In genomic region chr3:64103131-64103530, GRCh38 we compare ENCODE assay signal across 27 cellular contexts.
"Had no signal": no experiment of that assay in that cellular context is flagged by ENCODE, and none has a peak within 500 bp of the region (broad histone marks: within the 10 kb centered on the region; RNA-seq: fewer than 3 reads in every experiment).

No MANE protein-coding gene starts in this region.

- H3K36me3 ChIP-seq: neutrophil, right lobe of liver had no signal

- H3K27ac ChIP-seq: neutrophil, pancreas, psoas muscle, right lobe of liver, sigmoid colon, stomach, thoracic aorta, thyroid gland, upper lobe of left lung, vagina had no signal

- DNase-seq: natural killer cell; nephron progenitor cell; nucleus accumbens; pancreas; psoas muscle; right cardiac atrium; right lobe of liver; sigmoid colon; small intestine; stimulated activated CD4-positive, alpha-beta T cell treated with anti-CD3 and anti-CD28 coated beads, Interleukin-15, amount 100 ng/mL, for 24 hours; stimulated activated CD4-positive, alpha-beta T cell treated with anti-CD3 and anti-CD28 coated beads, Interleukin-2, amount 100 ng/mL, for 24 hours; stimulated activated CD4-positive, alpha-beta T cell treated with anti-CD3 and anti-CD28 coated beads, Interleukin-2, amount 100 ng/mL, for 48 hours; stimulated activated CD4-positive, alpha-beta T cell treated with anti-CD3 and anti-CD28 coated beads, Interleukin-4, amount 100 ng/mL, for 24 hours; stimulated activated naive B cell treated with anti-CD40 and anti-IgM and Interleukin-4, amounts not matched to agents 10 μg/mL and 1 μg/mL and 100 μg/mL, for 72 hours; stimulated activated naive CD4-positive, alpha-beta T cell treated with Interleukin-2 at 50 U/mL for 16 hours; stomach; thyroid gland; trophoblast cell; upper lobe of left lung had no signal

- H3K4me3 ChIP-seq: pancreas, psoas muscle, right lobe of liver, sigmoid colon, stomach, thoracic aorta, thyroid gland, tibial nerve, upper lobe of left lung, vagina had no signal

- ATAC-seq: natural killer cell; pancreas; psoas muscle; right cardiac atrium; right lobe of liver; stimulated activated effector memory CD8-positive, alpha-beta T cell treated with anti-CD3 and anti-CD28 coated beads, Interleukin-12 subunit alpha, Interleukin-12 subunit beta, amount 100 ng/mL, for 72 hours; stimulated activated naive B cell treated with anti-CD40 and anti-IgM and Interleukin-4, amounts not matched to agents 10 μg/mL and 1 μg/mL and 100 μg/mL, for 72 hours had no signal

- FAIRE-seq: pancreas, small intestine, urothelium cell line had no signal

- H3K4me3 Mint-ChIP-seq: natural killer cell; nephron progenitor cell; neural crest cell; stimulated activated effector memory CD8-positive, alpha-beta T cell treated with anti-CD3 and anti-CD28 coated beads, Interleukin-12 subunit alpha, Interleukin-12 subunit beta, amount 100 ng/mL, for 72 hours; stimulated activated naive B cell treated with anti-CD40 and anti-IgM and Interleukin-4, amounts not matched to agents 10 μg/mL and 1 μg/mL and 100 μg/mL, for 72 hours; stimulated activated naive CD8-positive, alpha-beta T cell treated with anti-CD3 and anti-CD28 coated beads, Interleukin-15, Interleukin-2, amounts not matched to agents 100 ng/mL and 50 ng/mL, for 24 hours had no signal

- H3K4me1 ChIP-seq: pancreas, psoas muscle, right lobe of liver, upper lobe of left lung had no signal

- H3K27me3 ChIP-seq: neutrophil, pancreas, right lobe of liver, sigmoid colon, stomach, thyroid gland, tibial nerve, upper lobe of left lung, vagina had no signal

- H3K4me1 Mint-ChIP-seq: natural killer cell; stimulated activated effector memory CD8-positive, alpha-beta T cell treated with anti-CD3 and anti-CD28 coated beads, Interleukin-12 subunit alpha, Interleukin-12 subunit beta, amount 100 ng/mL, for 72 hours had no signal

- H3K27ac Mint-ChIP-seq: natural killer cell; nephron progenitor cell; stimulated activated effector memory CD8-positive, alpha-beta T cell treated with anti-CD3 and anti-CD28 coated beads, Interleukin-12 subunit alpha, Interleukin-12 subunit beta, amount 100 ng/mL, for 72 hours; stimulated activated naive B cell treated with anti-CD40 and anti-IgM and Interleukin-4, amounts not matched to agents 10 μg/mL and 1 μg/mL and 100 μg/mL, for 72 hours; stimulated activated naive CD8-positive, alpha-beta T cell treated with anti-CD3 and anti-CD28 coated beads, Interleukin-15, Interleukin-2, amounts not matched to agents 100 ng/mL and 50 ng/mL, for 24 hours had no signal

- H3K9me3 ChIP-seq: neutrophil, pancreas, psoas muscle, right lobe of liver, sigmoid colon, stomach, thoracic aorta, thyroid gland, tibial nerve, upper lobe of left lung, vagina had no signal

- H3K36me3 Mint-ChIP-seq: natural killer cell; stimulated activated effector memory CD8-positive, alpha-beta T cell treated with anti-CD3 and anti-CD28 coated beads, Interleukin-12 subunit alpha, Interleukin-12 subunit beta, amount 100 ng/mL, for 72 hours; stimulated activated naive B cell treated with anti-CD40 and anti-IgM and Interleukin-4, amounts not matched to agents 10 μg/mL and 1 μg/mL and 100 μg/mL, for 72 hours had no signal

- H3K9me3 Mint-ChIP-seq: nephron progenitor cell; neural crest cell; stimulated activated effector memory CD8-positive, alpha-beta T cell treated with anti-CD3 and anti-CD28 coated beads, Interleukin-12 subunit alpha, Interleukin-12 subunit beta, amount 100 ng/mL, for 72 hours; stimulated activated naive B cell treated with anti-CD40 and anti-IgM and Interleukin-4, amounts not matched to agents 10 μg/mL and 1 μg/mL and 100 μg/mL, for 72 hours; stimulated activated naive CD8-positive, alpha-beta T cell treated with anti-CD3 and anti-CD28 coated beads, Interleukin-15, Interleukin-2, amounts not matched to agents 100 ng/mL and 50 ng/mL, for 24 hours had no signal
